Comparison of ENCODE assay signal across 9 cellular contexts in the genomic region with DNA sequence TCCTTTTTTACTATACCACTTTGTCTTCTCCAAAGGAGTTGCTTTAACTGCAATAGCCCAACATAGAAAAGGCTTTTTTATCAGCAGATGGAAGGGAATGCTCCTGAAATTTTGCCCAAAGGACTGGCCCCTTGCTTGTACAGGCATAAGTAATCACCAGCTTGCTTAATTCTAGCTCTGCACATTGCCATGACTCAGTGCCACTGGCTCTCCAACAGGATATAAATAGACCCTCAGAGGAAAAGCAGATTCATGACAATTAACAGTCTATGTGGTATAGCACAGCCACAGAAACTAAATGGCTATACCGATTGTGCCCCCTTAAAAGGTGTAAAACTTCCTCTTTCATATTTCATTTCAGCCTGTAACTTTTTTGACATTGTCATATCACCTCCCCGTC.
DNase-seq lines count a peak whose midpoint lies in the region; ATAC-seq, FAIRE-seq and TF ChIP-seq lines count a peak whose summit lies in the region.
"Had no signal": no experiment of that assay in that cellular context is flagged by ENCODE, and none has a peak within 500 bp of the region (broad histone marks: within the 10 kb centered on the region; RNA-seq: fewer than 3 reads in every experiment).

No MANE protein-coding gene starts in this region.

- H3K27me3 Mint-ChIP-seq in WTC11 (ENCODE audit: low read depth): no peaks in the 10 kb centered on the region; the same call in 1 of the 2 replicates

- DNase-seq in DMS 273 (lab: John Stamatoyannopoulos, UW; ENCODE audit: unreplicated experiment) (peak; percentile 45), DMS 273 treated with DMSO at 0.1 percent for 48 hours (lab: John Stamatoyannopoulos, UW) (no peak), cerebellar nuclear complex (lab: John Stamatoyannopoulos, UW) (peak; percentile 51 to 80), thoracic aorta (ENCODE audit: low spot score) (peak; percentile 47), GM19239 (ENCODE audit: insufficient read length, low spot score) (no peak), WTC11 (ENCODE audit: low spot score) (no peak)
- DNase-seq in activated CD4-positive, alpha-beta T cell treated with anti-CD3 and anti-CD28 coated beads, Interleukin-2, amount 50 U/mL, for 4 hours: no peak

- ATAC-seq in HG03442 (IDR thresholded peaks at IDR 0.05; ENCODE audit: unreplicated experiment): peak; percentile 88
- ATAC-seq in thoracic aorta (ENCODE audit: insufficient number of reproducible peaks, low FRiP score, low read depth): peak; percentile 90
- no peak for ATAC-seq in WTC11

- no peaks in the 10 kb centered on the region for H3K9me3 ChIP-seq in thoracic aorta

- H3K4me1 Mint-ChIP-seq in WTC11: peaks cover 10% of the 10 kb centered on the region

- H3K4me3 ChIP-seq in thoracic aorta: no peak overlapping the region

- peaks cover 8% of the 10 kb centered on the region for H3K36me3 Mint-ChIP-seq in WTC11

- H3K4me3 Mint-ChIP-seq in WTC11: no peak overlapping the region

- CTCF ChIA-PET in WTC11 (lab: Charles Lee): no interaction called here

- peak overlapping the region in 1 of 2 donors; percentile 38 for H3K27ac ChIP-seq in thoracic aorta
- H3K27ac ChIP-seq: 22Rv1 had no signal

- H3K27ac Mint-ChIP-seq in WTC11: no peak overlapping the region

- H3K4me1 ChIP-seq in thoracic aorta (ENCODE audit: control insufficient read depth in 1 of 2, low read depth in 2 of 2): peaks cover 18 to 37% of the 10 kb centered on the region in 2 donors

- POLR2A ChIA-PET in WTC11 (lab: Charles Lee): no interaction called here

- FAIRE-seq in GM19239 (lab: Jason Lieb, UNC): no peak

- no peaks in the 10 kb centered on the region for H3K36me3 ChIP-seq in thoracic aorta

- no peaks in the 10 kb centered on the region for H3K27me3 ChIP-seq in thoracic aorta (replicated peaks; ENCODE audit: insufficient read depth)

- H3K9me3 Mint-ChIP-seq in WTC11: peaks cover 9% of the 10 kb centered on the region

- TF ChIP-seq CTCF in thoracic aorta (IDR thresholded peaks at IDR 0.05) (no peak), WTC11 (IDR thresholded peaks at IDR 0.05) (no peak)

TF ChIP-seq in WTC11, 78 proteins besides CTCF, POLR2A, EP300 and RAD21:
- no peak for TF ChIP-seq ESRRA (CRISPR knock-in tag; IDR thresholded peaks at IDR 0.05; ENCODE audit: borderline replicate concordance)

Comparison
In these comparisons a context has a peak if more than half of its experiments do, and no peak if none do; other contexts are left out.
1. DNase-seq: peak in DMS 273 (single experiment), cerebellar nuclear complex (2 of 2) and thoracic aorta (single experiment); none in DMS 273 treated with DMSO at 0.1 percent for 48 hours (single experiment), GM19239 (single experiment), activated CD4-positive, alpha-beta T cell treated with anti-CD3 and anti-CD28 coated beads, Interleukin-2, amount 50 U/mL, for 4 hours (0 of 2) and WTC11 (single experiment).